8 cellular contexts compared by ENCODE assay signal in genomic region chr4:1167244-1167949, GRCh38. TPM values are rescaled to one million over a fixed set of nuclear protein-coding genes. Genes with fewer than 3 reads are reported as not detected.
DNase-seq lines count a peak whose midpoint lies in the region; ATAC-seq, FAIRE-seq and TF ChIP-seq lines count a peak whose summit lies in the region.

No MANE protein-coding gene starts in this region.

- peak; percentile 69 for DNase-seq in GM12892 (ENCODE audit: insufficient read length)
- DNase-seq in NCI-H1694 treated with DMSO at 0.1 percent for 48 hours (lab: John Stamatoyannopoulos, UW): peak; percentile 14
- peak; percentile 74 for DNase-seq in T-helper 22 cell (ENCODE audit: low read depth)
- DNase-seq in astrocyte of the cerebellum (ENCODE audit: low read depth): peak; percentile 46
- DNase-seq in iPS DF 4.7 (ENCODE audit: extremely low read depth, low spot score): peak; percentile 80
- DNase-seq in gastrocnemius medialis: peak; percentile 52 to 70
- no peak for DNase-seq in NCI-H1930 (lab: John Stamatoyannopoulos, UW)

- H3K4me3 ChIP-seq in astrocyte of the cerebellum (ENCODE audit: low read depth, low read length) (peak overlapping the region; percentile 56), gastrocnemius medialis (peak overlapping the region; percentile 53 to 74 (median 62))

- intact Hi-C loops in gastrocnemius medialis (cut with DNase I; ENCODE audit: low total_unique reads): loop anchor here (1.0 to 2.0 kb wide), 3 partner anchors 43 to 101 kb away; no protein-coding TSS in a partner anchor

- TF ChIP-seq POLR2A in GM12892 (IDR thresholded peaks at IDR 0.05; ENCODE audit: low read depth, low read length) (peak; percentile 69; the same call in 1 of the 2 replicates), gastrocnemius medialis (IDR thresholded peaks at IDR 0.05) (no peak)

- TF ChIP-seq CTCF in astrocyte of the cerebellum (IDR thresholded peaks at IDR 0.05; ENCODE audit: low read depth, low read length, missing control alignments) (peak; percentile 94), gastrocnemius medialis (IDR thresholded peaks at IDR 0.05 in 4 of 5, conservative IDR thresholded peaks at IDR 0.05 in 1 of 5) (peak; percentile 90 to 94 (median 93))

- peak; percentile 98 for FAIRE-seq in GM12892 (lab: Jason Lieb, UNC)

- H3K9me3 ChIP-seq in gastrocnemius medialis: no peaks in the 10 kb centered on the region

- ATAC-seq in HG02840 (IDR thresholded peaks at IDR 0.05; ENCODE audit: low FRiP score, unreplicated experiment) (peak; percentile 65), gastrocnemius medialis (peak; percentile 78 to 82)

- no peaks in the 10 kb centered on the region for H3K36me3 ChIP-seq in gastrocnemius medialis

- peak overlapping the region in 1 of 4 donors; percentile 16 for H3K27ac ChIP-seq in gastrocnemius medialis

- in situ Hi-C loops in astrocyte of the cerebellum (cut with HindIII; ENCODE audit: low sequenced_read_pairs): no loop called here
- in situ Hi-C loops in gastrocnemius medialis (cut with MboI; ENCODE audit: low sequenced_read_pairs in 4 of 4): loop anchor here in 1 of 4 donors (10.0 kb wide), 1 partner anchor 97 kb away; no protein-coding TSS in a partner anchor

- H3K4me1 ChIP-seq in gastrocnemius medialis: peaks cover 12 to 17% of the 10 kb centered on the region in 2 donors

- peaks cover 4 to 21% (median 9%) of the 10 kb centered on the region in 3 donors for H3K27me3 ChIP-seq in gastrocnemius medialis

RNA-seq across cellular contexts. Expression of gene SPON2, which starts 5.0 kb away (rescaled TPM):
- 7.5 TPM for polyA plus RNA-seq in GM12892 (2012; ENCODE audit: missing spikeins)
- total RNA-seq in gastrocnemius medialis: 1 to 10 TPM; 5.0 to 8.9 (median 5.2) TPM

RNA-seq across cellular contexts. Expression of gene RNF212, which starts 54.0 kb away (rescaled TPM):
- not detected for polyA plus RNA-seq in GM12892 (2012; ENCODE audit: missing spikeins)
- total RNA-seq in gastrocnemius medialis: 1 to 10 TPM in 1 of 4 donors, not detected in 3; 1.3 TPM

Comparison
In these comparisons a context has a peak if more than half of its experiments do, and no peak if none do; other contexts are left out.
1. DNase-seq: peak in GM12892 (single experiment), NCI-H1694 treated with DMSO at 0.1 percent for 48 hours (single experiment), T-helper 22 cell (single experiment), astrocyte of the cerebellum (single experiment), iPS DF 4.7 (single experiment) and gastrocnemius medialis (2 of 2); none in NCI-H1930 (0 of 2).